Comparison of ENCODE assay signal across 8 cellular contexts in the genomic region with DNA sequence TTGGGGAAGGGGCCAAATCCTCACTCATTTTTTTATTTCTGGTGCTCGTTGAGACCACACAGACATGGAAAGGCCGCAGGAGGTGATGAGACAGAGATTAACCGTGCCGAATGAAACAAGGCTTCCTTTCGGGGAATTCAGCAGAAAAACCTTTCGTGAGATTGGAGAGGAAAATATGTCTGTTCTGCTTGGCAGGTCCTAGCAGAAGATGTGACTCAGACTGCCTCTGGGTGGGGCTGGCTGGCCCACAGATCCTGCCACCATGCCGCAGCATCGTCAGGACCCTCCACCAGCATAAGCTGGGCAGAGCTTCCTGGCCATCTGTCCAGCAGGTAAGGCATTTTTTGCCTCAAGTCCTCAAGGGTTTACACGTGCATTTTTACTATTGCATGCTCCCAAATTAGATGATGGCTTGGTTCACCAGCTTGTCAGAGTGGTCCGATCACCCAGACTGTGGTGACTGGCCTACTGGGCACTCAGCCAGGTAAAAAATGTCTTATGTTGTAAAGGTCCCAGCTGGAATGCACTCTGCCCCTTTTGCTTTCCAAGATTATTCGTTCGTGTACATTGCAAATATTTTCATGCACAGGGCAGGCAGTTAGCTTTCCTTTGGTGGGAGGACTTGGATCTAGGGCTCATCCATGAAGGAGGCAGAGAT. TPM values are rescaled to one million over a fixed set of nuclear protein-coding genes. Genes with fewer than 3 reads are reported as not detected.
DNase-seq lines count a peak whose midpoint lies in the region; ATAC-seq lines count a peak whose summit lies in the region.

No MANE protein-coding gene starts in this region.

- H3K9me3 Mint-ChIP-seq in naive thymus-derived CD4-positive, alpha-beta T cell = peaks cover 0 to 2% (median 0%) of the 10 kb centered on the region in 11 donors
- peaks cover 5% of the 10 kb centered on the region for H3K9me3 Mint-ChIP-seq in stimulated activated memory B cell treated with anti-CD40 and anti-IgM and Interleukin-4, amounts not matched to agents 10 μg/mL and 1 μg/mL and 100 μg/mL, for 72 hours

- H3K27me3 Mint-ChIP-seq in naive thymus-derived CD4-positive, alpha-beta T cell = no peaks in the 10 kb centered on the region
- no peaks in the 10 kb centered on the region for H3K27me3 Mint-ChIP-seq in stimulated activated memory B cell treated with anti-CD40 and anti-IgM and Interleukin-4, amounts not matched to agents 10 μg/mL and 1 μg/mL and 100 μg/mL, for 72 hours

- H3K36me3 ChIP-seq in MG63 (peaks cover 11% of the 10 kb centered on the region; the same call in 1 of the 2 replicates), endocrine pancreas (ENCODE audit: control insufficient read depth, insufficient read depth, low read length) (no peaks in the 10 kb centered on the region)
- H3K36me3 ChIP-seq in naive thymus-derived CD4-positive, alpha-beta T cell (ENCODE audit: control insufficient read depth in 2 of 3, insufficient read depth in 3 of 3, low read length in 3 of 3) = peaks cover 0 to 24% (median 0%) of the 10 kb centered on the region in 3 experiments

- H3K4me1 Mint-ChIP-seq in naive thymus-derived CD4-positive, alpha-beta T cell = peaks cover 27 to 50% (median 37%) of the 10 kb centered on the region in 7 donors
- H3K4me1 Mint-ChIP-seq in stimulated activated memory B cell treated with anti-CD40 and anti-IgM and Interleukin-4, amounts not matched to agents 10 μg/mL and 1 μg/mL and 100 μg/mL, for 72 hours = peaks cover 43% of the 10 kb centered on the region

- H3K27ac ChIP-seq in naive thymus-derived CD4-positive, alpha-beta T cell (ENCODE audit: low read depth, low read length) = peak overlapping the region; percentile 85

- POLR2A ChIA-PET in naive thymus-derived CD4-positive, alpha-beta T cell (lab: Charles Lee) = interaction anchor here (1.0 to 3.4 kb wide), 11 partner anchors 8 to 552 kb away, joined by 3 to 63 read pairs (median 9); partner anchors contain the start of genes ACP2, ARFGAP2 and MADD

- H3K9me3 ChIP-seq in MG63 (no peaks in the 10 kb centered on the region), endocrine pancreas (ENCODE audit: control insufficient read depth, low read length) (no peaks in the 10 kb centered on the region)
- H3K9me3 ChIP-seq in naive thymus-derived CD4-positive, alpha-beta T cell (ENCODE audit: control insufficient read depth in 2 of 3, low read length in 3 of 3) = no peaks in the 10 kb centered on the region

- intact Hi-C loops in naive thymus-derived CD4-positive, alpha-beta T cell (cut with micrococcal nuclease) = loop anchor here (10.0 kb wide), 2 partner anchors 189 to 601 kb away; partner anchors contain the start of genes ATG13 (in 1 of the 2), HARBI1 (in 1 of the 2) and SLC39A13 (in 1 of the 2)

- peak overlapping the region; percentile 92 to 100 (median 96) for H3K4me3 Mint-ChIP-seq in naive thymus-derived CD4-positive, alpha-beta T cell
- peak overlapping the region; percentile 96 for H3K4me3 Mint-ChIP-seq in stimulated activated memory B cell treated with anti-CD40 and anti-IgM and Interleukin-4, amounts not matched to agents 10 μg/mL and 1 μg/mL and 100 μg/mL, for 72 hours

- peaks cover 8 to 40% (median 22%) of the 10 kb centered on the region in 5 donors for H3K36me3 Mint-ChIP-seq in naive thymus-derived CD4-positive, alpha-beta T cell
- H3K36me3 Mint-ChIP-seq in stimulated activated memory B cell treated with anti-CD40 and anti-IgM and Interleukin-4, amounts not matched to agents 10 μg/mL and 1 μg/mL and 100 μg/mL, for 72 hours = peaks cover 54% of the 10 kb centered on the region

- no peaks in the 10 kb centered on the region for H3K4me1 ChIP-seq in endocrine pancreas (ENCODE audit: control insufficient read depth, insufficient read depth, low read length)
- H3K4me1 ChIP-seq in naive thymus-derived CD4-positive, alpha-beta T cell (ENCODE audit: control insufficient read depth in 2 of 2, insufficient read depth in 2 of 2, low read length in 2 of 2) = peaks cover 3 to 21% of the 10 kb centered on the region in 2 donors

- peak; percentile 40 for ATAC-seq in GM18868 (IDR thresholded peaks at IDR 0.05; ENCODE audit: unreplicated experiment)
- ATAC-seq in naive thymus-derived CD4-positive, alpha-beta T cell = no peak
- ATAC-seq in stimulated activated memory B cell treated with anti-CD40 and anti-IgM and Interleukin-4, amounts not matched to agents 10 μg/mL and 1 μg/mL and 100 μg/mL, for 72 hours = peak; percentile 66

- H3K27me3 ChIP-seq in MG63 = no peaks in the 10 kb centered on the region
- H3K27me3 ChIP-seq in endocrine pancreas (ENCODE audit: control insufficient read depth, insufficient read depth, low read length) = no peaks in the 10 kb centered on the region
- no peaks in the 10 kb centered on the region for H3K27me3 ChIP-seq in naive thymus-derived CD4-positive, alpha-beta T cell (ENCODE audit: control insufficient read depth in 2 of 2, insufficient read depth in 2 of 2, low read length in 2 of 2)

- peak overlapping the region; percentile 96 to 100 (median 98) for H3K27ac Mint-ChIP-seq in naive thymus-derived CD4-positive, alpha-beta T cell
- peak overlapping the region; percentile 96 for H3K27ac Mint-ChIP-seq in stimulated activated memory B cell treated with anti-CD40 and anti-IgM and Interleukin-4, amounts not matched to agents 10 μg/mL and 1 μg/mL and 100 μg/mL, for 72 hours

- DNase-seq in AML-193 (lab: John Stamatoyannopoulos, UW) = peak; percentile 24 to 31
- DNase-seq in MG63 = peak; percentile 88
- DNase-seq in activated CD4-positive, alpha-beta T cell treated with anti-CD3 and anti-CD28 coated beads, Interleukin-2, amount 50 U/mL, for 1 hour = peak; percentile 49
- DNase-seq in naive thymus-derived CD4-positive, alpha-beta T cell = peak in 6 of 9 donors; percentile 5 to 65 (median 16)
- no peak for DNase-seq in SKM-1 treated with dmso at 0.1 percent for 144 hours (lab: John Stamatoyannopoulos, UW; ENCODE audit: unreplicated experiment)

- CTCF ChIA-PET in naive thymus-derived CD4-positive, alpha-beta T cell (lab: Charles Lee) = interaction anchor here (0.7 to 3.1 kb wide), 4 partner anchors 17 to 43 kb away, joined by 3 to 15 read pairs (median 6); partner anchors contain the start of gene ACP2

- no peak overlapping the region for H3K9ac ChIP-seq in endocrine pancreas (ENCODE audit: control insufficient read depth, insufficient read depth, low read length)

- H3K4me3 ChIP-seq in MG63 (peak overlapping the region; percentile 60), endocrine pancreas (ENCODE audit: control insufficient read depth, insufficient read depth, low read length) (peak overlapping the region; percentile 66)
- H3K4me3 ChIP-seq in naive thymus-derived CD4-positive, alpha-beta T cell (ENCODE audit: low read length) = peak overlapping the region; percentile 89

RNA-seq across cellular contexts. Expression of gene DDB2, which starts 1.5 kb away (rescaled TPM):
- 13.9 and 20.0 TPM in 2 replicates for total RNA-seq in MG63 (2014; rRNA removed; shearing (Covaris generic); ENCODE audit: low replicate concordance)
- total RNA-seq in naive thymus-derived CD4-positive, alpha-beta T cell = 100 to 1,000 TPM in 2 of 5 experiments, 10 to 100 TPM in 3; 65.4 to 135 (median 93.4) TPM
- 10 to 100 TPM; 32.9 to 35.4 TPM for polyA plus RNA-seq in naive thymus-derived CD4-positive, alpha-beta T cell

RNA-seq across cellular contexts. Expression of gene PACSIN3, which starts 30.0 kb away (rescaled TPM):
- total RNA-seq in MG63 (2014; rRNA removed; shearing (Covaris generic); ENCODE audit: low replicate concordance) = 59.8 and 92.5 TPM in 2 replicates
- 1 to 10 TPM in 1 of 5 experiments, under 1 TPM in 1, not detected in 3; 0.34 to 4.3 TPM for total RNA-seq in naive thymus-derived CD4-positive, alpha-beta T cell
- under 1 TPM in 1 of 2 donors, not detected in 1; 0.82 TPM for polyA plus RNA-seq in naive thymus-derived CD4-positive, alpha-beta T cell

RNA-seq across cellular contexts. Expression of gene ACP2, which starts 32.3 kb away (rescaled TPM):
- 9.6 and 42.7 TPM in 2 replicates for total RNA-seq in MG63 (2014; rRNA removed; shearing (Covaris generic); ENCODE audit: low replicate concordance)
- 10 to 100 TPM; 17.6 to 38.1 (median 24.3) TPM for total RNA-seq in naive thymus-derived CD4-positive, alpha-beta T cell
- 10 to 100 TPM in 1 of 2 donors, 1 to 10 TPM in 1; 7.1 to 17.7 TPM for polyA plus RNA-seq in naive thymus-derived CD4-positive, alpha-beta T cell

RNA-seq across cellular contexts. Expression of gene ARFGAP2, which starts 39.6 kb away (rescaled TPM):
- 71.0 and 92.8 TPM in 2 replicates for total RNA-seq in MG63 (2014; rRNA removed; shearing (Covaris generic); ENCODE audit: low replicate concordance)
- total RNA-seq in naive thymus-derived CD4-positive, alpha-beta T cell = 100 to 1,000 TPM; 107 to 220 (median 155) TPM
- 100 to 1,000 TPM; 117 to 121 TPM for polyA plus RNA-seq in naive thymus-derived CD4-positive, alpha-beta T cell

RNA-seq across cellular contexts. Expression of gene NR1H3, which starts 41.5 kb away (rescaled TPM):
- total RNA-seq in MG63 (2014; rRNA removed; shearing (Covaris generic); ENCODE audit: low replicate concordance) = 11.3 and 12.6 TPM in 2 replicates
- total RNA-seq in naive thymus-derived CD4-positive, alpha-beta T cell = 10 to 100 TPM in 3 of 5 experiments, 1 to 10 TPM in 2; 3.7 to 19.4 (median 10.6) TPM
- polyA plus RNA-seq in naive thymus-derived CD4-positive, alpha-beta T cell = 1 to 10 TPM; 5.2 to 8.3 TPM

Comparison
In these comparisons a context has a peak if more than half of its experiments do, and no peak if none do; other contexts are left out.
1. RNA of gene PACSIN3, which starts 30.0 kb away (total RNA-seq): 59.8 to 92.5 TPM in MG63; 0.34 to 4.3 TPM in naive thymus-derived CD4-positive, alpha-beta T cell; every median in the first group is over 10 times any median in the second.
2. Peak in every context shown above with its lines, with median percentiles within 50 percentile points of each other: H3K4me3 ChIP-seq.